23 cellular contexts compared by ENCODE assay signal in genomic region chr1:186327331-186327730, GRCh38. TPM values are rescaled to one million over a fixed set of nuclear protein-coding genes. Genes with fewer than 3 reads are reported as not detected.
A peak's percentile ranks its signal among the peaks of the same experiment; 100 is the strongest.
DNase-seq lines count a peak whose midpoint lies in the region; ATAC-seq, FAIRE-seq and TF ChIP-seq lines count a peak whose summit lies in the region.
"Had no signal": no experiment of that assay in that cellular context is flagged by ENCODE, and none has a peak within 500 bp of the region (broad histone marks: within the 10 kb centered on the region; RNA-seq: fewer than 3 reads in every experiment).

No MANE protein-coding gene starts in this region.

- TF ChIP-seq EP300 in K562 (IDR thresholded peaks at IDR 0.05; ENCODE audit: low read length), result no peak

- H3K79me2 ChIP-seq in K562 (ENCODE audit: control insufficient read depth, insufficient read depth, low read length), result no peaks in the 10 kb centered on the region

- H3K4me1 Mint-ChIP-seq in activated CD8-positive, alpha-beta T cell treated with anti-CD3 and anti-CD28 coated beads for 36 hours (ENCODE audit: low read depth), result peaks cover 8% of the 10 kb centered on the region
- no peaks in the 10 kb centered on the region for H3K4me1 Mint-ChIP-seq in activated CD8-positive, alpha-beta T cell treated with anti-CD3 and anti-CD28 coated beads, Interleukin-2, amount 10 ng/mL, durations not matched to agents 7 days and 5 days (ENCODE audit: low read depth)

- CTCF ChIA-PET in activated CD8-positive, alpha-beta T cell treated with anti-CD3 and anti-CD28 coated beads for 36 hours (lab: Charles Lee), result interaction anchor here (0.8 to 1.0 kb wide), 2 partner anchors 11 to 22 kb away, joined by 3 to 4 read pairs; no protein-coding TSS in a partner anchor
- CTCF ChIA-PET in activated CD8-positive, alpha-beta T cell treated with anti-CD3 and anti-CD28 coated beads, Interleukin-2, amount 10 ng/mL, durations not matched to agents 7 days and 5 days (lab: Charles Lee), result interaction anchor here (1.2 kb wide), 1 partner anchor 48 kb away, joined by 3 read pairs; the partner anchor contains the start of gene TPR
- CTCF ChIA-PET in HEK293 (lab: Yijun Ruan, JAX) (no interaction called here), K562 (lab: Yijun Ruan, JAX; ENCODE audit: low intra/inter-chr PET ratio) (no interaction called here)

- no peak overlapping the region for H2AFZ ChIP-seq in K562 (ENCODE audit: low read depth, low read length)

- H3K9me1 ChIP-seq in K562 (ENCODE audit: control insufficient read depth, insufficient read depth, low read length), result no peaks in the 10 kb centered on the region

- no peak overlapping the region for H3K4me2 ChIP-seq in K562 (ENCODE audit: insufficient read depth, low read length)
- H3K4me2 ChIP-seq: KMS-11 had no signal

- ATAC-seq in activated CD8-positive, alpha-beta T cell treated with anti-CD3 and anti-CD28 coated beads for 36 hours, result peak; percentile 27
- ATAC-seq in activated CD8-positive, alpha-beta T cell treated with anti-CD3 and anti-CD28 coated beads, Interleukin-2, amount 10 ng/mL, durations not matched to agents 7 days and 5 days, result no peak
- no peak for ATAC-seq in K562
- ATAC-seq in HG02870 (IDR thresholded peaks at IDR 0.05; ENCODE audit: unreplicated experiment), result no peak
- ATAC-seq in GM21515 (IDR thresholded peaks at IDR 0.05; ENCODE audit: unreplicated experiment), result no peak
- ATAC-seq: SK-N-SH treated with all-trans-retinoic acid at 6 μM for 48 hours had no signal

- in situ Hi-C loops in K562 (cut with MboI), result no loop called here

- WGBS in K562 (ENCODE audit: insufficient coverage, low coverage, missing lambda C conversion rate), result 93% methylated on average over 1 of the region's 1 CpG

- H3K27ac Mint-ChIP-seq in activated CD8-positive, alpha-beta T cell treated with anti-CD3 and anti-CD28 coated beads for 36 hours, result no peak overlapping the region
- no peak overlapping the region for H3K27ac Mint-ChIP-seq in activated CD8-positive, alpha-beta T cell treated with anti-CD3 and anti-CD28 coated beads, Interleukin-2, amount 10 ng/mL, durations not matched to agents 7 days and 5 days

- H3K9me3 ChIP-seq in HEK293 (ENCODE audit: control insufficient read depth, insufficient read depth, low read depth, low read length) (no peaks in the 10 kb centered on the region), K562 (replicated peaks; ENCODE audit: control insufficient read depth, insufficient read depth, low read depth, low read length) (no peaks in the 10 kb centered on the region), Peyer's patch (no peaks in the 10 kb centered on the region)
- H3K9me3 ChIP-seq: SJCRH30 had no signal

- no peak for TF ChIP-seq RAD21 in K562 (CRISPR knock-in tag; conservative IDR thresholded peaks at IDR 0.05 in 1 of 2, IDR thresholded peaks at IDR 0.05 in 1 of 2)

- FAIRE-seq in K562 (lab: Jason Lieb, UNC), result no peak
- FAIRE-seq: H1, HTR-8/SVneo had no signal

- H3K27ac ChIP-seq in HEK293 (ENCODE audit: extremely low read depth, low read depth, low read length) (no peak overlapping the region), K562 (ENCODE audit: extremely low read depth, low read depth, low read length) (no peak overlapping the region), Peyer's patch (no peak overlapping the region)
- H3K27ac ChIP-seq: KMS-11, SJCRH30 had no signal

- H3K4me3 ChIP-seq in HEK293 (ENCODE audit: low read depth, low read length) (no peak overlapping the region), NB4 (ENCODE audit: low read depth, low read length) (no peak overlapping the region), K562 (no peak overlapping the region), Peyer's patch (no peak overlapping the region)
- H3K4me3 ChIP-seq: SJCRH30 had no signal

- no peak for TF ChIP-seq CTCF in activated CD8-positive, alpha-beta T cell treated with anti-CD3 and anti-CD28 coated beads for 36 hours (IDR thresholded peaks at IDR 0.05)
- TF ChIP-seq CTCF in HEK293 (tag by site-specific recombination; IDR thresholded peaks at IDR 0.05), result no peak
- no peak for TF ChIP-seq CTCF in NB4 (IDR thresholded peaks at IDR 0.05; ENCODE audit: low read depth, low read length)
- no peak for TF ChIP-seq CTCF in K562 (IDR thresholded peaks at IDR 0.05 in 2 of 3, conservative IDR thresholded peaks at IDR 0.05 in 1 of 3; ENCODE audit: insufficient read depth in 2 of 3, low read depth in 1 of 3, low read length in 3 of 3)
- TF ChIP-seq CTCF in Peyer's patch (IDR thresholded peaks at IDR 0.05), result no peak

- peaks cover 44% of the 10 kb centered on the region for H3K36me3 Mint-ChIP-seq in activated CD8-positive, alpha-beta T cell treated with anti-CD3 and anti-CD28 coated beads for 36 hours (ENCODE audit: low read depth)
- peaks cover 50% of the 10 kb centered on the region for H3K36me3 Mint-ChIP-seq in activated CD8-positive, alpha-beta T cell treated with anti-CD3 and anti-CD28 coated beads, Interleukin-2, amount 10 ng/mL, durations not matched to agents 7 days and 5 days (ENCODE audit: low read depth)

- intact Hi-C loops in activated CD8-positive, alpha-beta T cell treated with anti-CD3 and anti-CD28 coated beads for 36 hours (cut with micrococcal nuclease), result no loop called here
- intact Hi-C loops in K562 (cut with micrococcal nuclease), result loop anchor here (5.0 to 10.0 kb wide), 2 partner anchors 35 to 173 kb away; no protein-coding TSS in a partner anchor

- POLR2A ChIA-PET in activated CD8-positive, alpha-beta T cell treated with anti-CD3 and anti-CD28 coated beads for 36 hours (lab: Charles Lee), result no interaction called here
- POLR2A ChIA-PET in activated CD8-positive, alpha-beta T cell treated with anti-CD3 and anti-CD28 coated beads, Interleukin-2, amount 10 ng/mL, durations not matched to agents 7 days and 5 days (lab: Charles Lee), result no interaction called here
- POLR2A ChIA-PET in HEK293 (lab: Yijun Ruan, JAX), result interaction anchor here (0.5 kb wide), 1 partner anchor 37 kb away, joined by 3 read pairs; no protein-coding TSS in a partner anchor
- POLR2A ChIA-PET in K562 (lab: Yijun Ruan, JAX), result interaction anchor here (3.4 kb wide), 1 partner anchor 11 kb away, joined by 17 read pairs; no protein-coding TSS in a partner anchor

- no peak for TF ChIP-seq POLR2A in NB4 (IDR thresholded peaks at IDR 0.05; ENCODE audit: extremely low read depth, insufficient read length)
- TF ChIP-seq POLR2A in K562 (conservative IDR thresholded peaks at IDR 0.05), result no peak
- TF ChIP-seq POLR2A in Peyer's patch (IDR thresholded peaks at IDR 0.05), result no peak

- H3K9ac ChIP-seq in K562 (ENCODE audit: insufficient read depth in 1 of 2, low read depth in 2 of 2, low read length in 2 of 2), result no peak overlapping the region
- H3K9ac ChIP-seq: KMS-11 had no signal

- BruUV-seq in K562 (replicated peaks; lab: Mats Ljungman, UMichigan), result no TSS peak

- H3K9me3 Mint-ChIP-seq in activated CD8-positive, alpha-beta T cell treated with anti-CD3 and anti-CD28 coated beads for 36 hours, result no peaks in the 10 kb centered on the region
- no peaks in the 10 kb centered on the region for H3K9me3 Mint-ChIP-seq in activated CD8-positive, alpha-beta T cell treated with anti-CD3 and anti-CD28 coated beads, Interleukin-2, amount 10 ng/mL, durations not matched to agents 7 days and 5 days (ENCODE audit: insufficient read depth)

- H3K27me3 ChIP-seq in K562 (ENCODE audit: control insufficient read depth in 2 of 2, insufficient read depth in 2 of 2, low read length in 2 of 2) (no peaks in the 10 kb centered on the region), Peyer's patch (no peaks in the 10 kb centered on the region)
- H3K27me3 ChIP-seq: SJCRH30 had no signal

- H3K27me3 Mint-ChIP-seq in activated CD8-positive, alpha-beta T cell treated with anti-CD3 and anti-CD28 coated beads for 36 hours, result no peaks in the 10 kb centered on the region
- no peaks in the 10 kb centered on the region for H3K27me3 Mint-ChIP-seq in activated CD8-positive, alpha-beta T cell treated with anti-CD3 and anti-CD28 coated beads, Interleukin-2, amount 10 ng/mL, durations not matched to agents 7 days and 5 days (ENCODE audit: low read depth)

- DNase-seq in activated CD8-positive, alpha-beta T cell treated with anti-CD3 and anti-CD28 coated beads for 36 hours, result no peak
- DNase-seq in activated CD8-positive, alpha-beta T cell treated with anti-CD3 and anti-CD28 coated beads, Interleukin-2, amount 10 ng/mL, durations not matched to agents 7 days and 5 days, result no peak
- DNase-seq in NB4 (ENCODE audit: low read depth) (peak; percentile 1), K562 (ENCODE audit: extremely low read depth in 1 of 4, low spot score in 3 of 4) (no peak), Peyer's patch (no peak)
- DNase-seq: HCEC 1CT, MM.1S, NCI-H1105, NCI-H1436 treated with DMSO at 0.1 percent for 48 hours, NCI-H187 treated with DMSO at 0.1 percent for 48 hours, NCI-H446, NCI-H526, OCI-M1, SJCRH30, T-helper 2 cell had no signal

- H4K20me1 ChIP-seq in K562 (replicated peaks; ENCODE audit: control insufficient read depth, insufficient read depth, low read length), result no peaks in the 10 kb centered on the region

- H3K4me3 Mint-ChIP-seq in activated CD8-positive, alpha-beta T cell treated with anti-CD3 and anti-CD28 coated beads for 36 hours, result no peak overlapping the region
- no peak overlapping the region for H3K4me3 Mint-ChIP-seq in activated CD8-positive, alpha-beta T cell treated with anti-CD3 and anti-CD28 coated beads, Interleukin-2, amount 10 ng/mL, durations not matched to agents 7 days and 5 days

- H3K36me3 ChIP-seq in HEK293 (ENCODE audit: control insufficient read depth in 2 of 2, insufficient read depth in 1 of 2, low read length in 2 of 2) (peaks cover 66 to 87% of the 10 kb centered on the region in 2 experiments), K562 (ENCODE audit: control insufficient read depth, insufficient read depth, low read length) (peaks cover 90% of the 10 kb centered on the region), Peyer's patch (peaks cover 0 to 87% (median 5%) of the 10 kb centered on the region in 3 donors)

- H3K4me1 ChIP-seq in HEK293 (ENCODE audit: control insufficient read depth, insufficient read depth, low read length) (no peaks in the 10 kb centered on the region), K562 (replicated peaks in 1 of 2; ENCODE audit: control insufficient read depth in 2 of 2, insufficient read depth in 2 of 2, low read length in 2 of 2) (no peaks in the 10 kb centered on the region), Peyer's patch (no peaks in the 10 kb centered on the region)
- H3K4me1 ChIP-seq: SJCRH30 had no signal

RNA-seq across cellular contexts. Expression of gene PRG4, which starts 31.3 kb away (rescaled TPM):
- total RNA-seq in activated CD8-positive, alpha-beta T cell treated with anti-CD3 and anti-CD28 coated beads for 36 hours, result not detected
- under 1 TPM; 0.05 to 0.13 TPM for total RNA-seq in activated CD8-positive, alpha-beta T cell treated with anti-CD3 and anti-CD28 coated beads, Interleukin-2, amount 10 ng/mL, durations not matched to agents 7 days and 5 days
- total RNA-seq in K562 (2011; cell fraction: chromatin; rRNA removed; ENCODE audit: low replicate concordance), result not detected in 2 replicates
- total RNA-seq in K562 (2011; cell fraction: nucleolus; rRNA removed), result not detected in 2 replicates
- not detected in 2 replicates for total RNA-seq in K562 (2011; cell fraction: nucleoplasm; rRNA removed)
- total RNA-seq in K562 (2014; rRNA removed), result not detected in 2 replicates
- not detected in 2 replicates for total RNA-seq in K562 (2014; rRNA removed; fragmentation: Illumina TruSeq; extraction: Trizol)
- total RNA-seq in K562 (2015; rRNA removed; fragmentation: Illumina TruSeq; extraction: Trizol), result not detected in 2 replicates
- 0.07 TPM in 2 replicates for total RNA-seq in K562 (2021)
- 0.13 and 0.18 TPM in 2 replicates for polyA plus RNA-seq in K562 (2011; rRNA removed)
- not detected in 2 replicates for polyA plus RNA-seq in K562 (2011; cell fraction: cytosol; rRNA removed)
- 0.03 TPM in 2 replicates for polyA plus RNA-seq in K562 (2011; cell fraction: nucleus; rRNA removed)
- polyA plus RNA-seq in K562 (2012), result 0.05 TPM in 1 of 2 replicates, not detected in the other
- not detected in 2 replicates for polyA plus RNA-seq in K562 (2014; fragmentation: Illumina TruSeq; extraction: Trizol)
- polyA plus RNA-seq in K562 (2014; fragmentation: Nextera tagmentation; extraction: Ambion mirVana), result under 1 TPM; 0.04 to 0.06 TPM
- polyA plus RNA-seq in K562 (2014; rRNA removed), result 0.08 TPM in 1 of 2 replicates, not detected in the other
- not detected in 2 replicates for polyA minus RNA-seq in K562 (2011; rRNA and poly(A)+ RNA removed)
- polyA minus RNA-seq in K562 (2011; cell fraction: cytosol; rRNA and poly(A)+ RNA removed), result not detected in 2 replicates
- polyA minus RNA-seq in K562 (2011; cell fraction: nucleus; rRNA and poly(A)+ RNA removed), result 0.11 TPM in 1 of 2 replicates, not detected in the other
- not detected for total RNA-seq in Peyer's patch
- total RNA-seq: A172, H1 had no signal
- polyA plus RNA-seq: H1 had no signal

RNA-seq across cellular contexts. Expression of gene TPR, which starts 47.7 kb away (rescaled TPM):
- total RNA-seq in activated CD8-positive, alpha-beta T cell treated with anti-CD3 and anti-CD28 coated beads for 36 hours, result 100 to 1,000 TPM; 120 to 139 TPM
- total RNA-seq in activated CD8-positive, alpha-beta T cell treated with anti-CD3 and anti-CD28 coated beads, Interleukin-2, amount 10 ng/mL, durations not matched to agents 7 days and 5 days, result 100 to 1,000 TPM; 131 to 143 TPM
- total RNA-seq in K562 (2011; cell fraction: chromatin; rRNA removed; ENCODE audit: low replicate concordance), result 75.6 and 404 TPM in 2 replicates
- total RNA-seq in K562 (2011; cell fraction: nucleolus; rRNA removed), result 42.2 and 55.9 TPM in 2 replicates
- 80.7 and 121 TPM in 2 replicates for total RNA-seq in K562 (2011; cell fraction: nucleoplasm; rRNA removed)
- total RNA-seq in K562 (2014; rRNA removed) (95.8 and 103 TPM in 2 replicates), K562 (2014; rRNA removed; fragmentation: Illumina TruSeq; extraction: Trizol) (166 and 189 TPM in 2 replicates), K562 (2015; rRNA removed; fragmentation: Illumina TruSeq; extraction: Trizol) (149 and 157 TPM in 2 replicates), K562 (2021) (157 and 167 TPM in 2 replicates), Peyer's patch (100 to 1,000 TPM in 2 of 4 donors, 10 to 100 TPM in 2; 81.1 to 138 (median 112) TPM)
- polyA plus RNA-seq in K562 (2011; rRNA removed) (152 and 164 TPM in 2 replicates), K562 (2014; fragmentation: Illumina TruSeq; extraction: Trizol) (138 and 148 TPM in 2 replicates), K562 (2014; fragmentation: Nextera tagmentation; extraction: Ambion mirVana) (10 to 100 TPM; 48.5 to 54.3 TPM), K562 (2014; rRNA removed) (75.5 and 86.7 TPM in 2 replicates)
- polyA plus RNA-seq in K562 (2011; cell fraction: cytosol; rRNA removed), result 95.4 and 98.0 TPM in 2 replicates
- 264 and 285 TPM in 2 replicates for polyA plus RNA-seq in K562 (2011; cell fraction: nucleus; rRNA removed)
- 54.3 and 67.7 TPM in 2 replicates for polyA plus RNA-seq in K562 (2012)
- 246 and 256 TPM in 2 replicates for polyA minus RNA-seq in K562 (2011; rRNA and poly(A)+ RNA removed)
- 122 and 156 TPM in 2 replicates for polyA minus RNA-seq in K562 (2011; cell fraction: cytosol; rRNA and poly(A)+ RNA removed)
- 113 and 192 TPM in 2 replicates for polyA minus RNA-seq in K562 (2011; cell fraction: nucleus; rRNA and poly(A)+ RNA removed)

RNA-seq across cellular contexts. Expression of gene ODR4, which starts 48.3 kb away (rescaled TPM):
- total RNA-seq in activated CD8-positive, alpha-beta T cell treated with anti-CD3 and anti-CD28 coated beads for 36 hours, result 10 to 100 TPM; 13.4 to 13.6 TPM
- total RNA-seq in activated CD8-positive, alpha-beta T cell treated with anti-CD3 and anti-CD28 coated beads, Interleukin-2, amount 10 ng/mL, durations not matched to agents 7 days and 5 days, result 10 to 100 TPM; 12.1 to 12.8 TPM
- 25.2 and 70.5 TPM in 2 replicates for total RNA-seq in K562 (2011; cell fraction: chromatin; rRNA removed; ENCODE audit: low replicate concordance)
- 17.7 and 24.3 TPM in 2 replicates for total RNA-seq in K562 (2011; cell fraction: nucleolus; rRNA removed)
- total RNA-seq in K562 (2011; cell fraction: nucleoplasm; rRNA removed), result 30.2 and 34.4 TPM in 2 replicates
- total RNA-seq in K562 (2014; rRNA removed) (21.3 and 23.1 TPM in 2 replicates), K562 (2014; rRNA removed; fragmentation: Illumina TruSeq; extraction: Trizol) (49.8 and 53.0 TPM in 2 replicates), K562 (2015; rRNA removed; fragmentation: Illumina TruSeq; extraction: Trizol) (40.6 and 44.1 TPM in 2 replicates), K562 (2021) (26.2 and 29.4 TPM in 2 replicates), Peyer's patch (10 to 100 TPM; 16.5 to 30.7 (median 23.8) TPM)
- polyA plus RNA-seq in K562 (2011; rRNA removed) (43.1 and 52.0 TPM in 2 replicates), K562 (2014; fragmentation: Illumina TruSeq; extraction: Trizol) (30.1 and 37.2 TPM in 2 replicates), K562 (2014; fragmentation: Nextera tagmentation; extraction: Ambion mirVana) (10 to 100 TPM; 52.6 to 63.9 TPM), K562 (2014; rRNA removed) (33.1 and 35.7 TPM in 2 replicates)
- 7.7 and 12.1 TPM in 2 replicates for polyA plus RNA-seq in K562 (2011; cell fraction: cytosol; rRNA removed)
- polyA plus RNA-seq in K562 (2011; cell fraction: nucleus; rRNA removed), result 15.8 and 31.1 TPM in 2 replicates
- 16.3 and 19.4 TPM in 2 replicates for polyA plus RNA-seq in K562 (2012)
- 40.2 and 48.2 TPM in 2 replicates for polyA minus RNA-seq in K562 (2011; rRNA and poly(A)+ RNA removed)
- polyA minus RNA-seq in K562 (2011; cell fraction: cytosol; rRNA and poly(A)+ RNA removed), result 12.8 and 13.6 TPM in 2 replicates
- 21.8 and 45.1 TPM in 2 replicates for polyA minus RNA-seq in K562 (2011; cell fraction: nucleus; rRNA and poly(A)+ RNA removed)

Comparison
In these comparisons a context has a peak if more than half of its experiments do, and no peak if none do; other contexts are left out.
1. CTCF ChIA-PET loops: an anchor here in activated CD8-positive, alpha-beta T cell treated with anti-CD3 and anti-CD28 coated beads for 36 hours (0.8 to 1.0 kb wide) and activated CD8-positive, alpha-beta T cell treated with anti-CD3 and anti-CD28 coated beads, Interleukin-2, amount 10 ng/mL, durations not matched to agents 7 days and 5 days (1.2 kb wide); none called in HEK293 and K562.
2. POLR2A ChIA-PET loops: an anchor here in HEK293 (0.5 kb wide) and K562 (3.4 kb wide); none called in activated CD8-positive, alpha-beta T cell treated with anti-CD3 and anti-CD28 coated beads for 36 hours and activated CD8-positive, alpha-beta T cell treated with anti-CD3 and anti-CD28 coated beads, Interleukin-2, amount 10 ng/mL, durations not matched to agents 7 days and 5 days.